12 cellular contexts compared by ENCODE assay signal in genomic region chr6:12348530-12349511, GRCh38. TPM values are rescaled to one million over a fixed set of nuclear protein-coding genes. Genes with fewer than 3 reads are reported as not detected.
DNase-seq lines count a peak whose midpoint lies in the region; ATAC-seq, FAIRE-seq and TF ChIP-seq lines count a peak whose summit lies in the region.
"Had no signal": no experiment of that assay in that cellular context is flagged by ENCODE, and none has a peak within 500 bp of the region (broad histone marks: within the 10 kb centered on the region; RNA-seq: fewer than 3 reads in every experiment).

No MANE protein-coding gene starts in this region.

- H3K23me2 ChIP-seq in H1 (ENCODE audit: low read depth, low read length) = no peaks in the 10 kb centered on the region

- CTCF ChIA-PET in H1 (lab: Charles Lee; ENCODE audit: partially characterized antibody) = interaction anchor here (0.9 to 1.0 kb wide), 2 partner anchors 11 to 14 kb away, joined by 3 to 4 read pairs; no protein-coding TSS in a partner anchor

- H4K8ac ChIP-seq in H1 (ENCODE audit: extremely low read depth, insufficient read depth, low read length) = no peak overlapping the region

- no peak overlapping the region for H3K27ac ChIP-seq in H1 (ENCODE audit: low read depth, low read length)
- H3K27ac ChIP-seq: heart left ventricle had no signal

- H3K79me2 ChIP-seq in H1 (ENCODE audit: control insufficient read depth in 1 of 2, insufficient read depth in 2 of 2, low read length in 2 of 2) = no peaks in the 10 kb centered on the region

- in situ Hi-C loops in KBM-7 (cut with MboI; ENCODE audit: low pct_unique_long_range_greater_than_20kb, low sequenced_read_pairs) = no loop called here

- DNase-seq in AG20443 (ENCODE audit: low spot score) (peak; percentile 80), NCI-H460 (ENCODE audit: extremely low read depth, low read depth) (peak; percentile 73), H1 (ENCODE audit: low read depth in 1 of 2, low spot score in 2 of 2) (no peak), non-pigmented ciliary epithelial cell (ENCODE audit: low read depth) (peak; percentile 72), NCI-H1092 treated with DMSO at 0.1 percent for 48 hours (lab: John Stamatoyannopoulos, UW) (no peak), KBM-7 (no peak), erythroblast (lab: John Stamatoyannopoulos, UW) (no peak)
- DNase-seq: activated CD4-positive, alpha-beta T cell treated with anti-CD3 and anti-CD28 coated beads for 48 hours; heart left ventricle; Kasumi-1; nephron progenitor cell had no signal

- no peak overlapping the region for H3K4me3 ChIP-seq in H1 (ENCODE audit: extremely low read depth in 1 of 4, insufficient read depth in 2 of 4, low read depth in 3 of 4, low read length in 4 of 4)
- H3K4me3 ChIP-seq: heart left ventricle had no signal

- no peaks in the 10 kb centered on the region for H4K20me1 ChIP-seq in H1 (replicated peaks in 1 of 2; ENCODE audit: control insufficient read depth in 1 of 2, insufficient read depth in 2 of 2, low read length in 2 of 2)

- no peak overlapping the region for H3K23ac ChIP-seq in H1 (ENCODE audit: insufficient read length)

- 86% methylated on average over 6 of the region's 6 CpGs; no CpG with 5 or more reads in 1 of the 2 experiments for WGBS in H1 (ENCODE audit: extremely low coverage in 1 of 2, insufficient coverage in 1 of 2, insufficient read length in 1 of 2, insufficient replicate concordance in 2 of 2, low coverage in 1 of 2, low lambda C conversion rate in 2 of 2, missing lambda C conversion rate in 1 of 2), 2 experiments

- FAIRE-seq in H1 (lab: Jason Lieb, UNC) = no peak

- H4K5ac ChIP-seq in H1 (ENCODE audit: insufficient read length, low read depth, low read length) = no peak overlapping the region

- H2AK5ac ChIP-seq in H1 (ENCODE audit: low read depth, low read length) = no peak overlapping the region

- no peak overlapping the region for H2AFZ ChIP-seq in H1 (ENCODE audit: low read length)

- 0 out of 2 replicates have a peak overlapping the region, but pooled peaks have one; percentile 72 for H2BK20ac ChIP-seq in H1 (ENCODE audit: low read length)

- peaks cover 22 to 25% of the 10 kb centered on the region in 2 experiments for H3K9me3 ChIP-seq in H1 (ENCODE audit: insufficient read depth in 2 of 2, low read depth in 1 of 2, low read length in 1 of 2)

- H3K27me3 ChIP-seq in H1 (replicated peaks in 1 of 4; ENCODE audit: control insufficient read depth in 3 of 4, extremely low read depth in 1 of 4, insufficient read depth in 3 of 4, low read length in 3 of 4) = no peaks in the 10 kb centered on the region
- H3K27me3 ChIP-seq: heart left ventricle had no signal

- no peak for TF ChIP-seq CTCF in H1 (IDR thresholded peaks at IDR 0.05; ENCODE audit: control extremely low read depth in 1 of 3, insufficient read depth in 1 of 3, low read depth in 1 of 3, low read length in 3 of 3)

- H3K56ac ChIP-seq in H1 (replicated peaks; ENCODE audit: insufficient read length, low read depth, low read length) = no peak overlapping the region

- TF ChIP-seq POLR2A in H1 (IDR thresholded peaks at IDR 0.05; ENCODE audit: control extremely low read depth in 1 of 2, low read depth in 2 of 2, low read length in 2 of 2) (no peak), erythroblast (IDR thresholded peaks at IDR 0.05; ENCODE audit: low read length) (no peak)

- H2BK120ac ChIP-seq in H1 (replicated peaks; ENCODE audit: low read depth, low read length) = no peak overlapping the region

- no peak overlapping the region for H3K18ac ChIP-seq in H1 (ENCODE audit: extremely low read depth, low read length)

- no peak for TF ChIP-seq EP300 in H1 (IDR thresholded peaks at IDR 0.05; ENCODE audit: borderline replicate concordance in 1 of 2, low read depth in 2 of 2, low read length in 2 of 2)

- H3K4me2 ChIP-seq in H1 (ENCODE audit: insufficient read depth in 1 of 2, low read depth in 2 of 2, low read length in 2 of 2) = no peak overlapping the region

- no peaks in the 10 kb centered on the region for H3K79me1 ChIP-seq in H1 (ENCODE audit: low read depth, low read length)

- H3K4me1 ChIP-seq in H1 (replicated peaks in 1 of 4; ENCODE audit: control insufficient read depth in 3 of 4, insufficient read depth in 4 of 4, low read length in 3 of 4) = no peaks in the 10 kb centered on the region
- H3K4me1 ChIP-seq: heart left ventricle had no signal

- peaks cover 0 to 4% (median 0%) of the 10 kb centered on the region in 4 experiments; a peak in 1 of 8 replicates for H3K36me3 ChIP-seq in H1 (ENCODE audit: control insufficient read depth in 2 of 4, insufficient read depth in 4 of 4, low read length in 3 of 4)
- H3K36me3 ChIP-seq: heart left ventricle had no signal

- H4K91ac ChIP-seq in H1 (replicated peaks; ENCODE audit: insufficient read length, low read length) = no peak overlapping the region

- no peak overlapping the region for H2BK15ac ChIP-seq in H1 (ENCODE audit: low read length)

- no peak overlapping the region for H3K9ac ChIP-seq in H1 (replicated peaks in 1 of 4; ENCODE audit: extremely low read depth in 1 of 4, low read depth in 3 of 4, low read length in 3 of 4)

- H3K14ac ChIP-seq in H1 (ENCODE audit: insufficient read length) = no peak overlapping the region

- no peak for ATAC-seq in HG03354 (IDR thresholded peaks at IDR 0.05; ENCODE audit: poor library complexity, severe bottlenecking, unreplicated experiment)
- ATAC-seq: heart left ventricle had no signal

- TF ChIP-seq RAD21 in H1 (IDR thresholded peaks at IDR 0.05 in 1 of 2, conservative IDR thresholded peaks at IDR 0.05 in 1 of 2; ENCODE audit: low read depth in 2 of 2, low read length in 2 of 2) = no peak

- POLR2A ChIA-PET in H1 (lab: Charles Lee; ENCODE audit: partially characterized antibody) = no interaction called here

- H2BK12ac ChIP-seq in H1 (ENCODE audit: low read depth, low read length) = no peak overlapping the region

- no peak overlapping the region for H3K4ac ChIP-seq in H1 (replicated peaks; ENCODE audit: insufficient read length, low read depth, low read length)

- no peak overlapping the region for H2BK5ac ChIP-seq in H1 (ENCODE audit: low read depth, low read length)

TF ChIP-seq in H1, 55 proteins besides CTCF, POLR2A, EP300 and RAD21 (continues in another document):
- TF ChIP-seq CTBP2 (IDR thresholded peaks at IDR 0.05; ENCODE audit: borderline replicate concordance, insufficient read depth, insufficient read length, low read length) (no peak), GTF2F1 (IDR thresholded peaks at IDR 0.05; ENCODE audit: borderline replicate concordance, low read depth, low read length) (no peak)

RNA-seq across cellular contexts. Expression of gene EDN1, which starts 58.7 kb away (rescaled TPM):
- total RNA-seq in NCI-H460 (2014; rRNA removed; shearing (Covaris generic)) = 12.0 and 12.8 TPM in 2 replicates
- polyA plus RNA-seq in NCI-H460 (2014; cell fraction: nucleus; rRNA removed) = 6.7 and 15.1 TPM in 2 replicates
- 1.1 and 1.2 TPM in 2 replicates for total RNA-seq in H1 (2021; fragmentation: NEBNext Ultra II Directional; extraction: Animal tissue kit (Norgen Biotek cat#: 25700))
- polyA plus RNA-seq in H1 (2011; rRNA removed) = 0.23 and 0.25 TPM in 2 replicates
- 0.44 TPM for polyA plus RNA-seq in H1 (2011; cell fraction: cytosol; rRNA removed)
- 0.64 TPM for polyA plus RNA-seq in H1 (2011; cell fraction: nucleus; rRNA removed)
- polyA plus RNA-seq in H1 (2012, experiment 1 of 2) = 0.22 to 0.48 TPM (median 0.44 TPM) in 4 replicates
- polyA plus RNA-seq in H1 (2012, experiment 2 of 2) = 0.52 TPM
- 1.1 TPM for polyA plus RNA-seq in H1 (2013, experiment 1 of 2)
- polyA plus RNA-seq in H1 (2013, experiment 2 of 2) = 1.5 TPM
- 0.22 and 0.28 TPM in 2 replicates for polyA minus RNA-seq in H1 (2011; rRNA and poly(A)+ RNA removed)
- polyA minus RNA-seq in H1 (2011; cell fraction: cytosol; rRNA and poly(A)+ RNA removed) = 0.73 TPM
- polyA minus RNA-seq in H1 (2011; cell fraction: nucleus; rRNA and poly(A)+ RNA removed) = 0.40 TPM

Comparison
In these comparisons a context has a peak if more than half of its experiments do, and no peak if none do; other contexts are left out.
1. DNase-seq: peak in AG20443 (single experiment), NCI-H460 (single experiment) and non-pigmented ciliary epithelial cell (single experiment); none in H1 (0 of 2), NCI-H1092 treated with DMSO at 0.1 percent for 48 hours (single experiment), KBM-7 (single experiment) and erythroblast (0 of 2).